In the genomic region with DNA sequence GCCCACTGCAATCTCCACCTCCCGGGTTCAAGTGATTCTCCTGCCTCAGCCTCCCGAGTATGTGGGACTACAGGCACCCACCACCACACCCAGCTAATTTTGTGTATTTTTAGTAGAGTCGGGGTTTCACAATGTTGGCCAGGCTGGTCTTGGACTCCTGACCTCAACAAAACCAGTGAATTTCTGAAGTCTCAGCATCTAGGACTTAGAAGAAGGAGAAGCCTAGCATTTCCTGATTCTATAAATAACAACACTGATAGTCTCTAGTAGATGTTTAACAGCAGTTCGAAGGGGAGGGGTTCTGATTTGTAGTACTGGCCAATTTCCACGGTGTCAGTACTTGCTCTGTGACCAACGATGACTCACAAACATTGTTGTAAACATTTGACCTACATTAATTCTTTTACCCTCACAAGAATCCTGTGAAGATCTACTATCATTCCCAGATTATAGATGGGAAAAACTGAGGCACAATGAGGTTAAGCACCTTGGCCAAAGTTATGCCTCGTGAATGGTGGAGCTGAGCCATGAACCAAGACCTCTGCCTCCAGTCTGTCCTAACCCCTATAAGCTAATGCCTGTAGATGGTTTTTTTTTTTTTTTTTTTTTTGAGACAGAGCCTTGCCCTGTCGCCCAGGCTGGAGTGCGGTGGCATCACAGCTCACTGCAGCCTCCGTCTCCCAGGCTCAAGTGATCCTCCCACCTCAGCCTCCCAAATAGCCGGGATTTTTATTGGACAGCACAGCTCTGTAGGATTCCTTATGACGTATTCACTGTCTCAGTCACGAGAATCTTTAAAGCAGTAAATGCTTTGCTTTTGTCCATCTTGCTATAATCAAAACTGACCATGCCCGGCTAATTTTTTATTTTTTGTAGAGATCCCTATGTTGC, we compare ENCODE assay signal across 8 cellular contexts. TPM values are rescaled to one million over a fixed set of nuclear protein-coding genes. Genes with fewer than 3 reads are reported as not detected.
DNase-seq lines count a peak whose midpoint lies in the region; ATAC-seq, FAIRE-seq and TF ChIP-seq lines count a peak whose summit lies in the region.

No MANE protein-coding gene starts in this region.

- H3K36me3 ChIP-seq in muscle layer of duodenum (ENCODE audit: control insufficient read depth in 1 of 2, insufficient read depth in 2 of 2, low read length in 2 of 2): peaks cover 4 to 10% of the 10 kb centered on the region in 2 donors

- H3K27me3 ChIP-seq in muscle layer of duodenum (ENCODE audit: low read depth, low read length): no peaks in the 10 kb centered on the region

- peak overlapping the region; percentile 52 for H3K27ac ChIP-seq in muscle layer of duodenum (ENCODE audit: low read length)

- H3K4me3 ChIP-seq in muscle layer of duodenum (ENCODE audit: low read depth in 1 of 2, low read length in 2 of 2): no peak overlapping the region

- peaks cover 0 to 10% of the 10 kb centered on the region in 2 donors for H3K4me1 ChIP-seq in muscle layer of duodenum (ENCODE audit: control insufficient read depth in 1 of 2, insufficient read depth in 2 of 2, low read length in 2 of 2)

- DNase-seq in Caki2 (ENCODE audit: low read depth): peak; percentile 96
- DNase-seq in OCI-M1 (lab: John Stamatoyannopoulos, UW): peak; percentile 50
- peak; percentile 36 for DNase-seq in dedifferentiated amniotic fluid mesenchymal stem cell (ENCODE audit: extremely low spot score)
- DNase-seq in NCI-H146 (lab: John Stamatoyannopoulos, UW): no peak
- DNase-seq in D721Med (ENCODE audit: insufficient read length, low spot score): no peak
- DNase-seq in stimulated activated CD4-positive, alpha-beta T cell treated with anti-CD3 and anti-CD28 coated beads, Interleukin-15, amount 100 ng/mL, for 24 hours: no peak

- TF ChIP-seq CTCF in D721Med (IDR thresholded peaks at IDR 0.05; ENCODE audit: insufficient read depth, missing control alignments): no peak

- H3K9me3 ChIP-seq in muscle layer of duodenum (ENCODE audit: control insufficient read depth in 1 of 2, low read length in 2 of 2): no peaks in the 10 kb centered on the region

- no peak for FAIRE-seq in D721Med (lab: Jason Lieb, UNC)

- in situ Hi-C loops in Caki2 (cut with HindIII; ENCODE audit: low pct_unique_long_range_greater_than_20kb, low sequenced_read_pairs): no loop called here

- no peak for ATAC-seq in HG03095 (IDR thresholded peaks at IDR 0.05; ENCODE audit: unreplicated experiment)

RNA-seq across cellular contexts. Expression of gene P2RX4, which starts 5.2 kb away (rescaled TPM):
- total RNA-seq in Caki2 (2014; rRNA removed; shearing (Covaris generic); ENCODE audit: low replicate concordance): 137 and 166 TPM in 2 replicates

Comparison
In these comparisons a context has a peak if more than half of its experiments do, and no peak if none do; other contexts are left out.
1. DNase-seq: peak in Caki2 (single experiment), OCI-M1 (single experiment) and dedifferentiated amniotic fluid mesenchymal stem cell (single experiment); none in NCI-H146 (single experiment), D721Med (single experiment) and stimulated activated CD4-positive, alpha-beta T cell treated with anti-CD3 and anti-CD28 coated beads, Interleukin-15, amount 100 ng/mL, for 24 hours (single experiment).